ENCODE assay signal across 13 cellular contexts in genomic region chr4:71607780-71608673, GRCh38.
A peak's percentile ranks its signal among the peaks of the same experiment; 100 is the strongest.
DNase-seq lines count a peak whose midpoint lies in the region; ATAC-seq and TF ChIP-seq lines count a peak whose summit lies in the region.
"Had no signal": no experiment of that assay in that cellular context is flagged by ENCODE, and none has a peak within 500 bp of the region (broad histone marks: within the 10 kb centered on the region; RNA-seq: fewer than 3 reads in every experiment).

No MANE protein-coding gene starts in this region.

- peaks cover 8% of the 10 kb centered on the region for H3K27me3 Mint-ChIP-seq in activated T-cell treated with anti-CD3 and anti-CD28 coated beads, Interleukin-2, amount 50 U/mL, for 72 hours (ENCODE audit: low read depth)

- peaks cover 4 to 6% of the 10 kb centered on the region in 2 donors for H3K9me3 Mint-ChIP-seq in activated T-cell treated with anti-CD3 and anti-CD28 coated beads, Interleukin-2, amount 50 U/mL, for 72 hours

- peak overlapping the region; percentile 41 for H3K27ac ChIP-seq in OCI-LY3 (ENCODE audit: low read length)
- H3K27ac ChIP-seq: SK-N-MC had no signal

- H3K9ac ChIP-seq in OCI-LY3 (ENCODE audit: low read length) (no peak overlapping the region), skeletal muscle satellite cell (ENCODE audit: low read depth, low read length) (no peak overlapping the region)

- TF ChIP-seq CTCF in OCI-LY3 (IDR thresholded peaks at IDR 0.05; ENCODE audit: low read depth, low read length) (no peak), GM20000 (IDR thresholded peaks at IDR 0.05; ENCODE audit: extremely low read depth, missing control alignments) (no peak)

- H3K4me3 Mint-ChIP-seq in activated T-cell treated with anti-CD3 and anti-CD28 coated beads, Interleukin-2, amount 50 U/mL, for 72 hours, result no peak overlapping the region

- peak; percentile 62 for ATAC-seq in esophagus mucosa
- ATAC-seq in HG02623 (IDR thresholded peaks at IDR 0.05; ENCODE audit: unreplicated experiment), result no peak
- no peak for ATAC-seq in activated T-cell treated with anti-CD3 and anti-CD28 coated beads, Interleukin-2, amount 50 U/mL, for 72 hours (replicated peaks in 1 of 2)
- ATAC-seq: left ventricle myocardium superior had no signal

- H3K4me1 ChIP-seq in OCI-LY3 (ENCODE audit: low read length) (peaks cover 49% of the 10 kb centered on the region), skeletal muscle satellite cell (ENCODE audit: control insufficient read depth, insufficient read depth, low read length) (peaks cover 2% of the 10 kb centered on the region)

- H3K4me1 Mint-ChIP-seq in activated T-cell treated with anti-CD3 and anti-CD28 coated beads, Interleukin-2, amount 50 U/mL, for 72 hours (ENCODE audit: low read depth), result no peaks in the 10 kb centered on the region

- no peaks in the 10 kb centered on the region for H4K20me1 ChIP-seq in OCI-LY3 (ENCODE audit: insufficient read depth, low read length)

- DNase-seq in H4 (ENCODE audit: low spot score) (peak; percentile 79), GM20000 (ENCODE audit: low spot score) (no peak)
- DNase-seq in activated CD8-positive, alpha-beta memory T cell treated with anti-CD3 and anti-CD28 coated beads for 24 hours, result no peak
- no peak for DNase-seq in activated T-cell treated with anti-CD3 and anti-CD28 coated beads, Interleukin-2, amount 50 U/mL, for 72 hours
- DNase-seq: aorta, foreskin fibroblast, left ventricle myocardium superior, retina had no signal

- H3K79me2 ChIP-seq in OCI-LY3 (ENCODE audit: low read length), result no peaks in the 10 kb centered on the region

- H3K4me2 ChIP-seq in OCI-LY3 (ENCODE audit: low read length) (peak overlapping the region; percentile 68), skeletal muscle satellite cell (ENCODE audit: low read length) (peak overlapping the region; percentile 52)

- H2AFZ ChIP-seq in OCI-LY3 (ENCODE audit: low read depth, low read length), result no peak overlapping the region

- H3K27me3 ChIP-seq in OCI-LY3 (ENCODE audit: low read depth, low read length) (peaks cover 10% of the 10 kb centered on the region; the same call in 1 of the 2 replicates), skeletal muscle satellite cell (ENCODE audit: control insufficient read depth, insufficient read depth, low read length) (no peaks in the 10 kb centered on the region)

- H3K36me3 ChIP-seq in OCI-LY3 (replicated peaks; ENCODE audit: low read depth, low read length), result peaks cover 5% of the 10 kb centered on the region
- H3K36me3 ChIP-seq in skeletal muscle satellite cell (ENCODE audit: insufficient read depth, low read length), result no peaks in the 10 kb centered on the region

- peaks cover 2 to 4% of the 10 kb centered on the region in 2 donors for H3K36me3 Mint-ChIP-seq in activated T-cell treated with anti-CD3 and anti-CD28 coated beads, Interleukin-2, amount 50 U/mL, for 72 hours (ENCODE audit: insufficient read depth in 2 of 2)

- H3K4me3 ChIP-seq in OCI-LY3 (ENCODE audit: low read length) (peak overlapping the region; percentile 36), skeletal muscle satellite cell (ENCODE audit: low read length) (no peak overlapping the region)
- H3K4me3 ChIP-seq: SK-N-MC had no signal

- no peaks in the 10 kb centered on the region for H3K9me3 ChIP-seq in OCI-LY3 (ENCODE audit: insufficient read depth, low read length)
- no peaks in the 10 kb centered on the region for H3K9me3 ChIP-seq in skeletal muscle satellite cell (replicated peaks; ENCODE audit: low read length)

- no peak overlapping the region for H3K27ac Mint-ChIP-seq in activated T-cell treated with anti-CD3 and anti-CD28 coated beads, Interleukin-2, amount 50 U/mL, for 72 hours
